Comparison of ENCODE assay signal across 29 cellular contexts in genomic region chr10:131332821-131333220, GRCh38. TPM values are rescaled to one million over a fixed set of nuclear protein-coding genes. Genes with fewer than 3 reads are reported as not detected.
"Had no signal": no experiment of that assay in that cellular context is flagged by ENCODE, and none has a peak within 500 bp of the region (broad histone marks: within the 10 kb centered on the region; RNA-seq: fewer than 3 reads in every experiment).

No MANE protein-coding gene starts in this region.

- ATAC-seq: stimulated activated effector memory CD8-positive, alpha-beta T cell treated with anti-CD3 and anti-CD28 coated beads, Interleukin-12 subunit alpha, Interleukin-12 subunit beta, amount 100 ng/mL, for 72 hours; stimulated activated memory B cell treated with anti-CD40 and anti-IgM and Interleukin-4, amounts not matched to agents 10 μg/mL and 1 μg/mL and 100 μg/mL, for 72 hours; stimulated activated naive B cell treated with anti-CD40 and anti-IgM and Interleukin-4, amounts not matched to agents 10 μg/mL and 1 μg/mL and 100 μg/mL, for 72 hours; stimulated activated naive CD8-positive, alpha-beta T cell treated with anti-CD3 and anti-CD28 coated beads, Interleukin-15, amount 100 ng/mL, for 72 hours; stimulated activated naive CD8-positive, alpha-beta T cell treated with anti-CD3 and anti-CD28 coated beads, Interleukin-15, Interleukin-2, amounts not matched to agents 100 U/mL and 50 U/mL, for 24 hours; upper lobe of right lung had no signal

- H3K36me3 Mint-ChIP-seq: stimulated activated effector memory CD8-positive, alpha-beta T cell treated with anti-CD3 and anti-CD28 coated beads, Interleukin-12 subunit alpha, Interleukin-12 subunit beta, amount 100 ng/mL, for 72 hours; stimulated activated memory B cell treated with anti-CD40 and anti-IgM and Interleukin-4, amounts not matched to agents 10 μg/mL and 1 μg/mL and 100 μg/mL, for 72 hours; stimulated activated naive B cell treated with anti-CD40 and anti-IgM and Interleukin-4, amounts not matched to agents 10 μg/mL and 1 μg/mL and 100 μg/mL, for 72 hours; type B pancreatic cell had no signal

- H3K9me3 Mint-ChIP-seq: type B pancreatic cell had no signal

- H3K36me3 ChIP-seq: stomach, suprapubic skin, thoracic aorta, thyroid gland, tibial artery, tibial nerve, transverse colon, upper lobe of left lung, upper lobe of right lung, uterus, vagina had no signal

- H3K27ac ChIP-seq: stomach, suprapubic skin, testis, thoracic aorta, thyroid gland, tibial artery, tibial nerve, transverse colon, upper lobe of left lung, upper lobe of right lung, uterus, vagina had no signal

- H3K4me1 ChIP-seq: stomach, suprapubic skin, testis, thyroid gland, tibial artery, tibial nerve, transverse colon, upper lobe of left lung, upper lobe of right lung, uterus, vagina had no signal

- H3K27me3 Mint-ChIP-seq: stimulated activated memory B cell treated with anti-CD40 and anti-IgM and Interleukin-4, amounts not matched to agents 10 μg/mL and 1 μg/mL and 100 μg/mL, for 72 hours; stimulated activated naive CD8-positive, alpha-beta T cell treated with anti-CD3 and anti-CD28 coated beads, Interleukin-15, amount 100 ng/mL, for 72 hours had no signal

- H3K27me3 ChIP-seq: testis, thyroid gland, tibial artery, tibial nerve, transverse colon, upper lobe of left lung, upper lobe of right lung, uterus, vagina had no signal

- H3K4me1 Mint-ChIP-seq: stimulated activated effector memory CD8-positive, alpha-beta T cell treated with anti-CD3 and anti-CD28 coated beads, Interleukin-12 subunit alpha, Interleukin-12 subunit beta, amount 100 ng/mL, for 72 hours; stimulated activated memory B cell treated with anti-CD40 and anti-IgM and Interleukin-4, amounts not matched to agents 10 μg/mL and 1 μg/mL and 100 μg/mL, for 72 hours; stimulated activated naive B cell treated with anti-CD40 and anti-IgM and Interleukin-4, amounts not matched to agents 10 μg/mL and 1 μg/mL and 100 μg/mL, for 72 hours; stimulated activated naive CD8-positive, alpha-beta T cell treated with anti-CD3 and anti-CD28 coated beads, Interleukin-15, amount 100 ng/mL, for 72 hours had no signal

- H3K4me3 Mint-ChIP-seq: stimulated activated effector memory CD8-positive, alpha-beta T cell treated with anti-CD3 and anti-CD28 coated beads, Interleukin-12 subunit alpha, Interleukin-12 subunit beta, amount 100 ng/mL, for 72 hours; stimulated activated memory B cell treated with anti-CD40 and anti-IgM and Interleukin-4, amounts not matched to agents 10 μg/mL and 1 μg/mL and 100 μg/mL, for 72 hours; stimulated activated naive B cell treated with anti-CD40 and anti-IgM and Interleukin-4, amounts not matched to agents 10 μg/mL and 1 μg/mL and 100 μg/mL, for 72 hours; stimulated activated naive CD8-positive, alpha-beta T cell treated with anti-CD3 and anti-CD28 coated beads, Interleukin-15, amount 100 ng/mL, for 72 hours; stimulated activated naive CD8-positive, alpha-beta T cell treated with anti-CD3 and anti-CD28 coated beads, Interleukin-15, Interleukin-2, amounts not matched to agents 100 ng/mL and 50 ng/mL, for 24 hours; type B pancreatic cell had no signal

- H3K4me3 ChIP-seq: stomach, suprapubic skin, testis, thoracic aorta, thyroid gland, tibial artery, tibial nerve, transverse colon, upper lobe of left lung, upper lobe of right lung, uterus, vagina had no signal

- DNase-seq: stimulated activated CD4-positive, alpha-beta T cell treated with anti-CD3 and anti-CD28 coated beads, Interleukin-2, amount 100 ng/mL, for 48 hours; stimulated activated CD4-positive, alpha-beta T cell treated with anti-CD3 and anti-CD28 coated beads, Interleukin-4, amount 100 ng/mL, for 1 hour; stimulated activated CD4-positive, alpha-beta T cell treated with anti-CD3 and anti-CD28 coated beads, Interleukin-4, amount 100 ng/mL, for 24 hours; stimulated activated CD4-positive, alpha-beta T cell treated with anti-CD3 and anti-CD28 coated beads, Interleukin-4, amount 100 ng/mL, for 4 hours; stimulated activated CD8-positive, alpha-beta memory T cell treated with anti-CD3 and anti-CD28 coated beads, Interleukin-4, amount 100 ng/mL, for 48 hours; stimulated activated naive B cell treated with anti-CD40 and anti-IgM and Interleukin-4, amounts not matched to agents 10 μg/mL and 1 μg/mL and 100 μg/mL, for 72 hours; stimulated activated naive CD4-positive, alpha-beta T cell; stimulated activated naive CD4-positive, alpha-beta T cell treated with Interleukin-2 at 50 U/mL for 16 hours; stimulated activated naive CD8-positive, alpha-beta T cell treated with anti-CD3 and anti-CD28 coated beads, Interleukin-15, amount 100 ng/mL, for 72 hours; stimulated activated naive CD8-positive, alpha-beta T cell treated with anti-CD3 and anti-CD28 coated beads, Interleukin-15, Interleukin-2, amounts not matched to agents 100 U/mL and 50 U/mL, for 24 hours; stomach; substantia nigra; testis; thyroid gland; tibial artery; transverse colon; trophoblast cell; upper lobe of left lung; upper lobe of right lung; uterus had no signal

- H3K9me3 ChIP-seq: suprapubic skin, testis, thoracic aorta, thyroid gland, tibial artery, upper lobe of left lung, upper lobe of right lung, uterus, vagina had no signal

RNA-seq across cellular contexts. Expression of gene TCERG1L, which starts 21.3 kb away (rescaled TPM):
- total RNA-seq: subcutaneous adipose tissue, thoracic aorta, upper lobe of right lung, vagina had no signal
